ENCODE assay signal across 8 cellular contexts in genomic region chr6:33313709-33314514, GRCh38. TPM values are rescaled to one million over a fixed set of nuclear protein-coding genes. Genes with fewer than 3 reads are reported as not detected.
DNase-seq lines count a peak whose midpoint lies in the region; ATAC-seq and TF ChIP-seq lines count a peak whose summit lies in the region.

TSS of gene TAPBP (minus strand) at chr6:33314078. CDS start at chr6:33314041, 37 bp downstream.

- H3K9me3 Mint-ChIP-seq in effector memory CD8-positive, alpha-beta T cell, result no peaks in the 10 kb centered on the region

- H3K4me1 Mint-ChIP-seq in effector memory CD8-positive, alpha-beta T cell (ENCODE audit: low read depth in 2 of 2), result peaks cover 54 to 61% of the 10 kb centered on the region in 2 donors

- peak within 1 kb of the TSS; percentile 92 to 99 for H3K4me3 Mint-ChIP-seq in effector memory CD8-positive, alpha-beta T cell

- POLR2A ChIA-PET in activated CD8-positive, alpha-beta memory T cell treated with anti-CD3 and anti-CD28 coated beads for 36 hours (lab: Charles Lee), result interaction anchor here (1.1 to 2.0 kb wide), 5 partner anchors 13 to 342 kb away, joined by 3 to 10 read pairs (median 6); partner anchors contain the start of gene WDR46

- H3K36me3 Mint-ChIP-seq in effector memory CD8-positive, alpha-beta T cell (ENCODE audit: insufficient read depth), result peaks cover 78% of the 10 kb centered on the region

- TF ChIP-seq CTCF in GM12875 (IDR thresholded peaks at IDR 0.05; ENCODE audit: borderline replicate concordance, insufficient read depth, low read depth, low read length), result no peak

- peak within 1 kb of the TSS; percentile 55 for H3K4me3 ChIP-seq in GM12875 (ENCODE audit: low read depth, low read length)

- H3K27ac Mint-ChIP-seq in effector memory CD8-positive, alpha-beta T cell, result peak within 1 kb of the TSS; percentile 99 to 100

- H3K27me3 Mint-ChIP-seq in effector memory CD8-positive, alpha-beta T cell, result no peaks in the 10 kb centered on the region

- peak; percentile 34 for DNase-seq in NCI-H774 (lab: John Stamatoyannopoulos, UW)
- peak; percentile 85 to 86 (median 86) for DNase-seq in effector memory CD8-positive, alpha-beta T cell
- peak; percentile 74 for DNase-seq in medulla oblongata (ENCODE audit: extremely low spot score)
- DNase-seq in stimulated activated CD4-positive, alpha-beta T cell treated with anti-CD3 and anti-CD28 coated beads, TNF-alpha, amount 100 ng/mL, for 4 hours (ENCODE audit: low read depth in 3 of 3), result peak; percentile 69 to 81 (median 76)

- peak; percentile 37 for ATAC-seq in HG02852 (IDR thresholded peaks at IDR 0.05; ENCODE audit: unreplicated experiment)
- ATAC-seq in effector memory CD8-positive, alpha-beta T cell (replicated peaks), result peak; percentile 65
- ATAC-seq in GM21367 (IDR thresholded peaks at IDR 0.05; ENCODE audit: unreplicated experiment), result no peak

- CTCF ChIA-PET in activated CD8-positive, alpha-beta memory T cell treated with anti-CD3 and anti-CD28 coated beads for 36 hours (lab: Charles Lee), result interaction anchor here (0.6 to 4.1 kb wide), 5 partner anchors 13 to 50 kb away, joined by 3 to 36 read pairs (median 8); partner anchors contain the start of genes B3GALT4, PFDN6, RGL2 and WDR46

RNA-seq across cellular contexts. Expression of gene TAPBP, which starts in this region (rescaled TPM):
- total RNA-seq in activated CD8-positive, alpha-beta memory T cell treated with anti-CD3 and anti-CD28 coated beads for 36 hours, result 100 to 1,000 TPM; 184 to 189 TPM

Comparison
In these comparisons a context has a peak if more than half of its experiments do, and no peak if none do; other contexts are left out.
1. DNase-seq: peak in every context shown above with its lines; median percentile 86 in effector memory CD8-positive, alpha-beta T cell; 76 in stimulated activated CD4-positive, alpha-beta T cell treated with anti-CD3 and anti-CD28 coated beads, TNF-alpha, amount 100 ng/mL, for 4 hours; 74 in medulla oblongata; 34 in NCI-H774.